12 cellular contexts compared by ENCODE assay signal in the genomic region with DNA sequence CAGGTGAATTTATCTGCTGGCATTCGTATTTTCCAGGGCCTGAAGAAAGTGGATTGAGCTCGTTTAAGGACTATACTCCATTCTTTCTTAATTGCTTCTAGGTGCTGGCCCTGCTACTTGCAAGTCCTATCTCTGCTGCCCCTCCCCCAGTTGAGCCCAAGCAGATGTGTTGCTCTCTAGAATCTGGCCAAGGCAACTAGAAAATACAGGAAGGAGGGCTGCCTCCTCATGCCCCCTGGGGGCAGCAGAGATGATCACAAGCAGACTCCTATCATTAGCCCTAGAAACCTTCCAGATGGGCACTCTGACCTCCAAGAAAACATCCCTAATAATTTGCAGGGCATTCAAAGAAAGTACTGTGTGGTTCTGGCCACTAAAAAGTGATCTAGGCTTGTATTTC.
DNase-seq lines count a peak whose midpoint lies in the region; ATAC-seq, FAIRE-seq and TF ChIP-seq lines count a peak whose summit lies in the region.
"Had no signal": no experiment of that assay in that cellular context is flagged by ENCODE, and none has a peak within 500 bp of the region (broad histone marks: within the 10 kb centered on the region; RNA-seq: fewer than 3 reads in every experiment).

No MANE protein-coding gene starts in this region.

- no peak for TF ChIP-seq EP300 in HepG2 (IDR thresholded peaks at IDR 0.05; ENCODE audit: low read depth in 2 of 2, low read length in 2 of 2)
- no peak for TF ChIP-seq EP300 in HepG2 (CRISPR knock-in tag; IDR thresholded peaks at IDR 0.05; ENCODE audit: borderline replicate concordance)

- CTCF ChIA-PET in HepG2 (lab: Yijun Ruan, JAX; ENCODE audit: low intra/inter-chr PET ratio, low total read pairs): no interaction called here

- no peaks in the 10 kb centered on the region for H3K27me3 ChIP-seq in HepG2 (ENCODE audit: control insufficient read depth in 1 of 2, insufficient read depth in 2 of 2, low read length in 2 of 2)
- no peaks in the 10 kb centered on the region for H3K27me3 ChIP-seq in right lobe of liver
- H3K27me3 ChIP-seq in endodermal cell (ENCODE audit: control insufficient read depth, insufficient read depth, low read length, poor library complexity, severe bottlenecking): no peaks in the 10 kb centered on the region
- H3K27me3 ChIP-seq: SJSA1 had no signal

- no peak for TF ChIP-seq RAD21 in HepG2 (CRISPR knock-in tag; IDR thresholded peaks at IDR 0.05)

- H3K9me3 ChIP-seq in HepG2 (ENCODE audit: low read length): no peaks in the 10 kb centered on the region
- H3K9me3 ChIP-seq in right lobe of liver: no peaks in the 10 kb centered on the region
- H3K9me3 ChIP-seq in endodermal cell (ENCODE audit: control insufficient read depth, low read length): no peaks in the 10 kb centered on the region
- H3K9me3 ChIP-seq: SJSA1, thoracic aorta had no signal

- no peak overlapping the region for H3K9ac ChIP-seq in HepG2 (ENCODE audit: insufficient read depth, low read depth, low read length)
- H3K9ac ChIP-seq in endodermal cell (ENCODE audit: extremely low read depth, low read length, poor library complexity, severe bottlenecking): no peak overlapping the region

- ATAC-seq in HepG2 (peak; percentile 80), right lobe of liver (no peak), HG03280 (IDR thresholded peaks at IDR 0.05; ENCODE audit: unreplicated experiment) (no peak)

- POLR2A ChIA-PET in HepG2 (lab: Yijun Ruan, JAX): no interaction called here

- peak; percentile 16 for DNase-seq in HepG2 (ENCODE audit: low spot score)
- DNase-seq in right lobe of liver: no peak
- peak; percentile 78 for DNase-seq in NCI-H82 (lab: John Stamatoyannopoulos, UW)
- peak; percentile 91 for DNase-seq in endodermal cell
- DNase-seq in NCI-H187 (lab: John Stamatoyannopoulos, UW): no peak
- DNase-seq in NCI-H774 (lab: John Stamatoyannopoulos, UW): no peak
- DNase-seq in central memory CD4-positive, alpha-beta T cell: no peak
- DNase-seq: activated T-cell treated with anti-CD3 and anti-CD28 coated beads, Interleukin-2, amount 50 U/mL, for 1 hour had no signal

- no peak overlapping the region for H3K4me3 ChIP-seq in HepG2 (replicated peaks in 1 of 3; ENCODE audit: insufficient read depth in 1 of 3, low read depth in 2 of 3, low read length in 3 of 3)
- H3K4me3 ChIP-seq in right lobe of liver: no peak overlapping the region
- H3K4me3 ChIP-seq in endodermal cell (ENCODE audit: low read length): no peak overlapping the region
- H3K4me3 ChIP-seq: SJSA1, thoracic aorta had no signal

- in situ Hi-C loops in HepG2 (cut with HindIII; ENCODE audit: extremely low pct_ligation_motif_present, low pct_unique_long_range_greater_than_20kb): no loop called here

- no peaks in the 10 kb centered on the region for H3K79me2 ChIP-seq in HepG2 (ENCODE audit: insufficient read depth, low read length)

- H3K4me3 Mint-ChIP-seq in endodermal cell: no peak overlapping the region

- 63% methylated on average over 2 of the region's 2 CpGs for WGBS in HepG2 (ENCODE audit: low lambda C conversion rate)
- WGBS in right lobe of liver (ENCODE audit: insufficient coverage, low coverage, low lambda C conversion rate, missing lambda C conversion rate): 68% methylated on average over 2 of the region's 2 CpGs
- WGBS in endodermal cell (ENCODE audit: insufficient coverage in 1 of 2, insufficient read length in 1 of 2), 2 experiments: 50 to 73% methylated on average over 2 of the region's 2 CpGs

- no peak overlapping the region for H3K4me2 ChIP-seq in HepG2 (ENCODE audit: low read depth, low read length)

- no peaks in the 10 kb centered on the region for H3K36me3 ChIP-seq in HepG2 (replicated peaks in 1 of 2; ENCODE audit: control insufficient read depth in 1 of 2, insufficient read depth in 2 of 2, low read length in 2 of 2)
- no peaks in the 10 kb centered on the region for H3K36me3 ChIP-seq in right lobe of liver
- no peaks in the 10 kb centered on the region for H3K36me3 ChIP-seq in endodermal cell (ENCODE audit: control insufficient read depth, insufficient read depth, low read length)
- H3K36me3 ChIP-seq: SJSA1, thoracic aorta had no signal

- peaks cover 16% of the 10 kb centered on the region for H3K4me1 Mint-ChIP-seq in endodermal cell

- H2AFZ ChIP-seq in HepG2 (ENCODE audit: low read length): no peak overlapping the region

- no peaks in the 10 kb centered on the region for H3K36me3 Mint-ChIP-seq in endodermal cell (ENCODE audit: low read depth)

- H4K20me1 ChIP-seq in HepG2 (ENCODE audit: insufficient read depth, low read length): no peaks in the 10 kb centered on the region

- H3K4me1 ChIP-seq in HepG2 (ENCODE audit: insufficient read depth, low read length) (peaks cover 7% of the 10 kb centered on the region; the same call in 1 of the 2 replicates), right lobe of liver (no peaks in the 10 kb centered on the region), endodermal cell (ENCODE audit: control insufficient read depth, insufficient read depth, low read length) (peaks cover 3% of the 10 kb centered on the region)

- TF ChIP-seq POLR2A in HepG2 (IDR thresholded peaks at IDR 0.05; ENCODE audit: insufficient read depth in 1 of 2, low read depth in 2 of 2, low read length in 2 of 2): no peak
- TF ChIP-seq POLR2A in right lobe of liver (IDR thresholded peaks at IDR 0.05): no peak

- H3K27ac ChIP-seq in HepG2 (ENCODE audit: extremely low read length, insufficient read depth, low read length) (no peak overlapping the region), right lobe of liver (no peak overlapping the region), endodermal cell (ENCODE audit: low read depth, low read length) (no peak overlapping the region)
- H3K27ac ChIP-seq: SJSA1, thoracic aorta had no signal

- peak; percentile 18 for FAIRE-seq in HepG2 (lab: Jason Lieb, UNC)
- FAIRE-seq: endometrium had no signal

- H3K9me3 Mint-ChIP-seq in endodermal cell: no peaks in the 10 kb centered on the region

- no TSS peak for BruUV-seq in HepG2 (replicated peaks; lab: Mats Ljungman, UMichigan)

- TF ChIP-seq CTCF in HepG2 (CRISPR knock-in tag; IDR thresholded peaks at IDR 0.05): peak; percentile 52
- no peak for TF ChIP-seq CTCF in right lobe of liver (IDR thresholded peaks at IDR 0.05)
- TF ChIP-seq CTCF in endodermal cell (conservative IDR thresholded peaks at IDR 0.05): peak; percentile 79

- intact Hi-C loops in HepG2 (cut with micrococcal nuclease; ENCODE audit: unreplicated experiment): no loop called here
- intact Hi-C loops in right lobe of liver (cut with DNase I): no loop called here

- no peaks in the 10 kb centered on the region for H3K27me3 Mint-ChIP-seq in endodermal cell (ENCODE audit: insufficient read depth)

- H3K27ac Mint-ChIP-seq in endodermal cell: no peak overlapping the region

TF ChIP-seq in HepG2, 621 proteins besides CTCF, POLR2A, EP300 and RAD21:
- TF ChIP-seq STAG1 (CRISPR knock-in tag; IDR thresholded peaks at IDR 0.05): peak; percentile 32; the same call in 1 of the 2 replicates
- TF ChIP-seq, protein P1, sequence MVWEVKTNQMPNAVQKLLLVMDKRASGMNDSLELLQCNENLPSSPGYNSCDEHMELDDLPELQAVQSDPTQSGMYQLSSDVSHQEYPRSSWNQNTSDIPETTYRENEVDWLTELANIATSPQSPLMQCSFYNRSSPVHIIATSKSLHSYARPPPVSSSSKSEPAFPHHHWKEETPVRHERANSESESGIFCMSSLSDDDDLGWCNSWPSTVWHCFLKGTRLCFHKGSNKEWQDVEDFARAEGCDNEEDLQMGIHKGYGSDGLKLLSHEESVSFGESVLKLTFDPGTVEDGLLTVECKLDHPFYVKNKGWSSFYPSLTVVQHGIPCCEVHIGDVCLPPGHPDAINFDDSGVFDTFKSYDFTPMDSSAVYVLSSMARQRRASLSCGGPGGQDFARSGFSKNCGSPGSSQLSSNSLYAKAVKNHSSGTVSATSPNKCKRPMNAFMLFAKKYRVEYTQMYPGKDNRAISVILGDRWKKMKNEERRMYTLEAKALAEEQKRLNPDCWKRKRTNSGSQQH (CRISPR knock-in tag; IDR thresholded peaks at IDR 0.05; ENCODE audit: low read depth): no peak

Comparison
In these comparisons a context has a peak if more than half of its experiments do, and no peak if none do; other contexts are left out.
1. DNase-seq: peak in HepG2 (single experiment), NCI-H82 (single experiment) and endodermal cell (single experiment); none in right lobe of liver (0 of 3), NCI-H187 (0 of 2), NCI-H774 (single experiment) and central memory CD4-positive, alpha-beta T cell (single experiment).
2. CTCF ChIP-seq: peak in HepG2 (single experiment) and endodermal cell (single experiment); none in right lobe of liver (0 of 4).